In genomic region chr10:123143162-123143824, GRCh38 we compare ENCODE assay signal across 21 cellular contexts. TPM values are rescaled to one million over a fixed set of nuclear protein-coding genes. Genes with fewer than 3 reads are reported as not detected.
DNase-seq lines count a peak whose midpoint lies in the region; ATAC-seq and TF ChIP-seq lines count a peak whose summit lies in the region.
"Had no signal": no experiment of that assay in that cellular context is flagged by ENCODE, and none has a peak within 500 bp of the region (broad histone marks: within the 10 kb centered on the region; RNA-seq: fewer than 3 reads in every experiment).

No MANE protein-coding gene starts in this region.

- H3K9me3 Mint-ChIP-seq in natural killer cell (no peaks in the 10 kb centered on the region), memory B cell (no peaks in the 10 kb centered on the region), MCF 10A (ENCODE audit: unreplicated experiment) (no peaks in the 10 kb centered on the region)
- no peaks in the 10 kb centered on the region for H3K9me3 Mint-ChIP-seq in natural killer cell treated with Interleukin-12 subunit alpha and Interleukin-12 subunit beta and Interleukin-15 and Interleukin-18, amount 100 ng/mL, for 72 hours
- no peaks in the 10 kb centered on the region for H3K9me3 Mint-ChIP-seq in activated T-helper 1 cell treated with anti-CD3 and anti-CD28 coated beads, Interleukin-12 subunit alpha, Interleukin-12 subunit beta, Interleukin-2, Interleukin-4 antibody, amounts not matched to agents 30 ng/mL and 10 ng/mL and 1 ng/mL, durations not matched to agents 14 hours and 24 hours and 36 hours
- H3K9me3 Mint-ChIP-seq in stimulated activated naive CD8-positive, alpha-beta T cell treated with anti-CD3 and anti-CD28 coated beads, Interleukin-15, amount 100 ng/mL, for 72 hours = no peaks in the 10 kb centered on the region
- H3K9me3 Mint-ChIP-seq: brain, HFFc6 had no signal

- no peak for ATAC-seq in natural killer cell
- no peak for ATAC-seq in natural killer cell treated with Interleukin-12 subunit alpha and Interleukin-12 subunit beta and Interleukin-15 and Interleukin-18, amount 100 ng/mL, for 72 hours
- no peak for ATAC-seq in memory B cell (ENCODE audit: low read depth)
- ATAC-seq in stimulated activated naive CD8-positive, alpha-beta T cell treated with anti-CD3 and anti-CD28 coated beads, Interleukin-15, amount 100 ng/mL, for 72 hours = no peak
- ATAC-seq in heart left ventricle = no peak
- ATAC-seq: activated CD8-positive, alpha-beta T cell treated with anti-CD3 and anti-CD28 coated beads, Interleukin-2, amount 10 ng/mL, durations not matched to agents 7 days and 5 days had no signal

- peak overlapping the region; percentile 25 for H3K4me3 Mint-ChIP-seq in natural killer cell
- H3K4me3 Mint-ChIP-seq in natural killer cell treated with Interleukin-12 subunit alpha and Interleukin-12 subunit beta and Interleukin-15 and Interleukin-18, amount 100 ng/mL, for 72 hours = no peak overlapping the region
- H3K4me3 Mint-ChIP-seq in activated T-helper 1 cell treated with anti-CD3 and anti-CD28 coated beads, Interleukin-12 subunit alpha, Interleukin-12 subunit beta, Interleukin-2, Interleukin-4 antibody, amounts not matched to agents 30 ng/mL and 10 ng/mL and 1 ng/mL, durations not matched to agents 14 hours and 24 hours and 36 hours = no peak overlapping the region
- H3K4me3 Mint-ChIP-seq in memory B cell = no peak overlapping the region
- peak overlapping the region; percentile 36 to 73 for H3K4me3 Mint-ChIP-seq in stimulated activated naive CD8-positive, alpha-beta T cell treated with anti-CD3 and anti-CD28 coated beads, Interleukin-15, amount 100 ng/mL, for 72 hours
- H3K4me3 Mint-ChIP-seq in MCF 10A (ENCODE audit: unreplicated experiment) = no peak overlapping the region
- H3K4me3 Mint-ChIP-seq: activated CD8-positive, alpha-beta T cell treated with anti-CD3 and anti-CD28 coated beads, Interleukin-2, amount 10 ng/mL, durations not matched to agents 7 days and 5 days; brain; HFFc6 had no signal

- no peak for TF ChIP-seq CTCF in natural killer cell (IDR thresholded peaks at IDR 0.05)
- no peak for TF ChIP-seq CTCF in MCF 10A (IDR thresholded peaks at IDR 0.05; ENCODE audit: unreplicated experiment)
- no peak for TF ChIP-seq CTCF in heart left ventricle (IDR thresholded peaks at IDR 0.05)

- no peak for DNase-seq in natural killer cell
- no peak for DNase-seq in natural killer cell treated with Interleukin-12 subunit alpha and Interleukin-12 subunit beta and Interleukin-15 and Interleukin-18, amount 100 ng/mL, for 72 hours (ENCODE audit: low spot score)
- no peak for DNase-seq in activated T-helper 1 cell treated with anti-CD3 and anti-CD28 coated beads, Interleukin-12 subunit alpha, Interleukin-12 subunit beta, Interleukin-2, Interleukin-4 antibody, amounts not matched to agents 30 ng/mL and 10 ng/mL and 1 ng/mL, durations not matched to agents 14 hours and 24 hours and 36 hours (ENCODE audit: low spot score)
- no peak for DNase-seq in memory B cell (ENCODE audit: low spot score in 2 of 2)
- DNase-seq in stimulated activated naive CD8-positive, alpha-beta T cell treated with anti-CD3 and anti-CD28 coated beads, Interleukin-15, amount 100 ng/mL, for 72 hours = no peak
- no peak for DNase-seq in NCI-H2171 (lab: John Stamatoyannopoulos, UW)
- no peak for DNase-seq in MCF 10A (ENCODE audit: unreplicated experiment)
- no peak for DNase-seq in heart left ventricle
- DNase-seq: activated CD8-positive, alpha-beta T cell treated with anti-CD3 and anti-CD28 coated beads, Interleukin-2, amount 10 ng/mL, durations not matched to agents 7 days and 5 days; activated gamma-delta T cell treated with Interleukin-2 at 50 U/mL for 16 hours; cortex of kidney; HFFc6; mesenchymal stem cell; NCI-H526 treated with DMSO at 0.1 percent for 48 hours; nucleus accumbens; stimulated activated CD4-positive, alpha-beta T cell treated with anti-CD3 and anti-CD28 coated beads, Interleukin-4, amount 100 ng/mL, for 24 hours; stimulated activated CD8-positive, alpha-beta memory T cell treated with anti-CD3 and anti-CD28 coated beads, Interleukin-4, amount 100 ng/mL, for 48 hours; tibial artery had no signal

- no peak for TF ChIP-seq POLR2A in heart left ventricle (IDR thresholded peaks at IDR 0.05)

- H3K27ac Mint-ChIP-seq in natural killer cell (no peak overlapping the region), memory B cell (peak overlapping the region; percentile 31), MCF 10A (ENCODE audit: low read depth, unreplicated experiment) (no peak overlapping the region)
- H3K27ac Mint-ChIP-seq in natural killer cell treated with Interleukin-12 subunit alpha and Interleukin-12 subunit beta and Interleukin-15 and Interleukin-18, amount 100 ng/mL, for 72 hours = no peak overlapping the region
- H3K27ac Mint-ChIP-seq in activated T-helper 1 cell treated with anti-CD3 and anti-CD28 coated beads, Interleukin-12 subunit alpha, Interleukin-12 subunit beta, Interleukin-2, Interleukin-4 antibody, amounts not matched to agents 30 ng/mL and 10 ng/mL and 1 ng/mL, durations not matched to agents 14 hours and 24 hours and 36 hours = peak overlapping the region; percentile 51
- no peak overlapping the region for H3K27ac Mint-ChIP-seq in stimulated activated naive CD8-positive, alpha-beta T cell treated with anti-CD3 and anti-CD28 coated beads, Interleukin-15, amount 100 ng/mL, for 72 hours
- H3K27ac Mint-ChIP-seq: activated CD8-positive, alpha-beta T cell treated with anti-CD3 and anti-CD28 coated beads, Interleukin-2, amount 10 ng/mL, durations not matched to agents 7 days and 5 days; brain; HFFc6 had no signal

- BruUV-seq in MCF 10A (replicated peaks; lab: Mats Ljungman, UMichigan) = no TSS peak

- H3K4me1 Mint-ChIP-seq in natural killer cell (peaks cover 0 to 11% of the 10 kb centered on the region in 2 donors), memory B cell (peaks cover 5% of the 10 kb centered on the region), MCF 10A (ENCODE audit: insufficient read depth, unreplicated experiment) (peaks cover 17% of the 10 kb centered on the region)
- peaks cover 29 to 33% of the 10 kb centered on the region in 2 donors for H3K4me1 Mint-ChIP-seq in natural killer cell treated with Interleukin-12 subunit alpha and Interleukin-12 subunit beta and Interleukin-15 and Interleukin-18, amount 100 ng/mL, for 72 hours (ENCODE audit: low read depth in 2 of 2)
- H3K4me1 Mint-ChIP-seq in activated T-helper 1 cell treated with anti-CD3 and anti-CD28 coated beads, Interleukin-12 subunit alpha, Interleukin-12 subunit beta, Interleukin-2, Interleukin-4 antibody, amounts not matched to agents 30 ng/mL and 10 ng/mL and 1 ng/mL, durations not matched to agents 14 hours and 24 hours and 36 hours (ENCODE audit: low read depth) = peaks cover 17% of the 10 kb centered on the region
- H3K4me1 Mint-ChIP-seq in stimulated activated naive CD8-positive, alpha-beta T cell treated with anti-CD3 and anti-CD28 coated beads, Interleukin-15, amount 100 ng/mL, for 72 hours = peaks cover 82% of the 10 kb centered on the region

- no peaks in the 10 kb centered on the region for H3K9me3 ChIP-seq in heart left ventricle
- H3K9me3 ChIP-seq: tibial artery had no signal

- H3K27me3 ChIP-seq in heart left ventricle = peaks cover 84 to 100% (median 100%) of the 10 kb centered on the region in 9 donors

- CTCF ChIA-PET in MCF 10A (lab: Yijun Ruan, JAX) = interaction anchor here (0.6 to 3.8 kb wide), 3 partner anchors 10 to 235 kb away, joined by 3 to 10 read pairs (median 3); no protein-coding TSS in a partner anchor

- H3K27ac ChIP-seq in heart left ventricle = no peak overlapping the region
- H3K27ac ChIP-seq: tibial artery had no signal

- POLR2A ChIA-PET in MCF 10A (lab: Yijun Ruan, JAX) = no interaction called here

- no peaks in the 10 kb centered on the region for H3K36me3 ChIP-seq in heart left ventricle
- H3K36me3 ChIP-seq: tibial artery had no signal

- H3K4me1 ChIP-seq in heart left ventricle = peaks cover 0 to 40% (median 11%) of the 10 kb centered on the region in 12 donors

- intact Hi-C loops in natural killer cell (cut with micrococcal nuclease) (no loop called here), MCF 10A (cut with micrococcal nuclease) (no loop called here), heart left ventricle (cut with DNase I) (no loop called here)
- intact Hi-C loops in activated T-helper 1 cell treated with anti-CD3 and anti-CD28 coated beads, Interleukin-12 subunit alpha, Interleukin-12 subunit beta, Interleukin-2, Interleukin-4 antibody, amounts not matched to agents 30 ng/mL and 10 ng/mL and 1 ng/mL, durations not matched to agents 14 hours and 24 hours and 36 hours (cut with micrococcal nuclease) = loop anchor here (5.0 kb wide), 1 partner anchor 1304 kb away; no protein-coding TSS in a partner anchor

- H3K27me3 Mint-ChIP-seq in natural killer cell (ENCODE audit: low read depth in 2 of 2) (peaks cover 81 to 85% of the 10 kb centered on the region in 2 donors), memory B cell (peaks cover 25% of the 10 kb centered on the region), MCF 10A (ENCODE audit: insufficient read depth, unreplicated experiment) (peaks cover 40% of the 10 kb centered on the region)
- peaks cover 59 to 72% of the 10 kb centered on the region in 2 donors for H3K27me3 Mint-ChIP-seq in natural killer cell treated with Interleukin-12 subunit alpha and Interleukin-12 subunit beta and Interleukin-15 and Interleukin-18, amount 100 ng/mL, for 72 hours
- peaks cover 77% of the 10 kb centered on the region for H3K27me3 Mint-ChIP-seq in activated T-helper 1 cell treated with anti-CD3 and anti-CD28 coated beads, Interleukin-12 subunit alpha, Interleukin-12 subunit beta, Interleukin-2, Interleukin-4 antibody, amounts not matched to agents 30 ng/mL and 10 ng/mL and 1 ng/mL, durations not matched to agents 14 hours and 24 hours and 36 hours (ENCODE audit: insufficient read depth)
- H3K27me3 Mint-ChIP-seq in stimulated activated naive CD8-positive, alpha-beta T cell treated with anti-CD3 and anti-CD28 coated beads, Interleukin-15, amount 100 ng/mL, for 72 hours = peaks cover 94% of the 10 kb centered on the region

- 1 to 4% (median 4%) methylated on average over 16 to 33 of the region's 33 CpGs for whole genome bisulfite sequencing in heart left ventricle, 4 donors

- H3K36me3 Mint-ChIP-seq in natural killer cell (no peaks in the 10 kb centered on the region), memory B cell (no peaks in the 10 kb centered on the region), MCF 10A (ENCODE audit: insufficient read depth, unreplicated experiment) (no peaks in the 10 kb centered on the region)
- H3K36me3 Mint-ChIP-seq in natural killer cell treated with Interleukin-12 subunit alpha and Interleukin-12 subunit beta and Interleukin-15 and Interleukin-18, amount 100 ng/mL, for 72 hours = no peaks in the 10 kb centered on the region
- H3K36me3 Mint-ChIP-seq in activated T-helper 1 cell treated with anti-CD3 and anti-CD28 coated beads, Interleukin-12 subunit alpha, Interleukin-12 subunit beta, Interleukin-2, Interleukin-4 antibody, amounts not matched to agents 30 ng/mL and 10 ng/mL and 1 ng/mL, durations not matched to agents 14 hours and 24 hours and 36 hours (ENCODE audit: low read depth) = no peaks in the 10 kb centered on the region
- H3K36me3 Mint-ChIP-seq: brain had no signal

- no peak overlapping the region for H3K4me3 ChIP-seq in heart left ventricle
- H3K4me3 ChIP-seq: tibial artery had no signal

RNA-seq across cellular contexts. Expression of gene HMX2, which starts 4.6 kb away (rescaled TPM):
- total RNA-seq in natural killer cell (not detected), MCF 10A (2022) (not detected in 2 replicates), heart left ventricle (not detected)
- not detected for total RNA-seq in natural killer cell treated with Interleukin-12 subunit alpha and Interleukin-12 subunit beta and Interleukin-15 and Interleukin-18, amount 100 ng/mL, for 72 hours
- not detected in 2 replicates for total RNA-seq in activated T-helper 1 cell treated with anti-CD3 and anti-CD28 coated beads, Interleukin-12 subunit alpha, Interleukin-12 subunit beta, Interleukin-2, Interleukin-4 antibody, amounts not matched to agents 30 ng/mL and 10 ng/mL and 1 ng/mL, durations not matched to agents 14 hours and 24 hours and 36 hours
- not detected for polyA plus RNA-seq in heart left ventricle
- total RNA-seq: activated CD8-positive, alpha-beta T cell treated with anti-CD3 and anti-CD28 coated beads, Interleukin-2, amount 10 ng/mL, durations not matched to agents 7 days and 5 days; epithelial cell of proximal tubule; HFFc6 had no signal
- polyA plus RNA-seq: keratinocyte had no signal

RNA-seq across cellular contexts. Expression of gene HMX3, which starts 7.5 kb away (rescaled TPM):
- total RNA-seq in natural killer cell (under 1 TPM in 1 of 3 donors, not detected in 2; 0.33 TPM), MCF 10A (2022) (not detected in 2 replicates), heart left ventricle (under 1 TPM in 1 of 9 donors, not detected in 8; 0.27 TPM)
- total RNA-seq in natural killer cell treated with Interleukin-12 subunit alpha and Interleukin-12 subunit beta and Interleukin-15 and Interleukin-18, amount 100 ng/mL, for 72 hours = not detected
- not detected in 2 replicates for total RNA-seq in activated T-helper 1 cell treated with anti-CD3 and anti-CD28 coated beads, Interleukin-12 subunit alpha, Interleukin-12 subunit beta, Interleukin-2, Interleukin-4 antibody, amounts not matched to agents 30 ng/mL and 10 ng/mL and 1 ng/mL, durations not matched to agents 14 hours and 24 hours and 36 hours
- polyA plus RNA-seq in heart left ventricle = not detected
- total RNA-seq: activated CD8-positive, alpha-beta T cell treated with anti-CD3 and anti-CD28 coated beads, Interleukin-2, amount 10 ng/mL, durations not matched to agents 7 days and 5 days; epithelial cell of proximal tubule; HFFc6 had no signal
- polyA plus RNA-seq: keratinocyte had no signal

RNA-seq across cellular contexts. Expression of gene BUB3, which starts 10.9 kb away (rescaled TPM):
- total RNA-seq in natural killer cell (100 to 1,000 TPM; 122 to 145 (median 125) TPM), MCF 10A (2022) (185 and 197 TPM in 2 replicates), heart left ventricle (10 to 100 TPM; 23.8 to 47.5 (median 38.7) TPM)
- 100 to 1,000 TPM; 163 to 226 TPM for total RNA-seq in natural killer cell treated with Interleukin-12 subunit alpha and Interleukin-12 subunit beta and Interleukin-15 and Interleukin-18, amount 100 ng/mL, for 72 hours
- 197 and 201 TPM in 2 replicates for total RNA-seq in activated T-helper 1 cell treated with anti-CD3 and anti-CD28 coated beads, Interleukin-12 subunit alpha, Interleukin-12 subunit beta, Interleukin-2, Interleukin-4 antibody, amounts not matched to agents 30 ng/mL and 10 ng/mL and 1 ng/mL, durations not matched to agents 14 hours and 24 hours and 36 hours
- polyA plus RNA-seq in heart left ventricle = 10 to 100 TPM; 15.1 to 62.4 TPM

Comparison
In these comparisons a context has a peak if more than half of its experiments do, and no peak if none do; other contexts are left out.
1. H3K4me3 Mint-ChIP-seq: peak in natural killer cell (single experiment) and stimulated activated naive CD8-positive, alpha-beta T cell treated with anti-CD3 and anti-CD28 coated beads, Interleukin-15, amount 100 ng/mL, for 72 hours (2 of 2); none in natural killer cell treated with Interleukin-12 subunit alpha and Interleukin-12 subunit beta and Interleukin-15 and Interleukin-18, amount 100 ng/mL, for 72 hours (single experiment), activated T-helper 1 cell treated with anti-CD3 and anti-CD28 coated beads, Interleukin-12 subunit alpha, Interleukin-12 subunit beta, Interleukin-2, Interleukin-4 antibody, amounts not matched to agents 30 ng/mL and 10 ng/mL and 1 ng/mL, durations not matched to agents 14 hours and 24 hours and 36 hours (single experiment), memory B cell (single experiment) and MCF 10A (single experiment).
2. H3K27ac Mint-ChIP-seq: peak in activated T-helper 1 cell treated with anti-CD3 and anti-CD28 coated beads, Interleukin-12 subunit alpha, Interleukin-12 subunit beta, Interleukin-2, Interleukin-4 antibody, amounts not matched to agents 30 ng/mL and 10 ng/mL and 1 ng/mL, durations not matched to agents 14 hours and 24 hours and 36 hours (single experiment) and memory B cell (single experiment); none in natural killer cell (0 of 2), natural killer cell treated with Interleukin-12 subunit alpha and Interleukin-12 subunit beta and Interleukin-15 and Interleukin-18, amount 100 ng/mL, for 72 hours (0 of 2), stimulated activated naive CD8-positive, alpha-beta T cell treated with anti-CD3 and anti-CD28 coated beads, Interleukin-15, amount 100 ng/mL, for 72 hours (0 of 2) and MCF 10A (single experiment).